In genomic region chr6:139308936-139309603, GRCh38 we compare ENCODE assay signal across 9 cellular contexts. TPM values are rescaled to one million over a fixed set of nuclear protein-coding genes. Genes with fewer than 3 reads are reported as not detected.
DNase-seq lines count a peak whose midpoint lies in the region; ATAC-seq, FAIRE-seq and TF ChIP-seq lines count a peak whose summit lies in the region.
"Had no signal": no experiment of that assay in that cellular context is flagged by ENCODE, and none has a peak within 500 bp of the region (broad histone marks: within the 10 kb centered on the region; RNA-seq: fewer than 3 reads in every experiment).

No MANE protein-coding gene starts in this region.

- H3K9ac ChIP-seq in H1 (replicated peaks in 1 of 4; ENCODE audit: extremely low read depth in 1 of 4, low read depth in 3 of 4, low read length in 3 of 4), result no peak overlapping the region

- H3K4me3 ChIP-seq in H1 (ENCODE audit: extremely low read depth in 1 of 4, insufficient read depth in 2 of 4, low read depth in 3 of 4, low read length in 4 of 4), result no peak overlapping the region

- no peak overlapping the region; the same call in 1 of the 2 replicates for H3K18ac ChIP-seq in H1 (ENCODE audit: extremely low read depth, low read length)

- H4K20me1 ChIP-seq in H1 (replicated peaks in 1 of 2; ENCODE audit: control insufficient read depth in 1 of 2, insufficient read depth in 2 of 2, low read length in 2 of 2), result no peaks in the 10 kb centered on the region

- no peaks in the 10 kb centered on the region for H3K79me1 ChIP-seq in H1 (ENCODE audit: low read depth, low read length)

- H3K36me3 ChIP-seq in H1 (ENCODE audit: control insufficient read depth in 2 of 4, insufficient read depth in 4 of 4, low read length in 3 of 4), result no peaks in the 10 kb centered on the region

- H2AK5ac ChIP-seq in H1 (ENCODE audit: low read depth, low read length), result no peak overlapping the region

- no peak overlapping the region for H2BK20ac ChIP-seq in H1 (ENCODE audit: low read length)

- no peak for TF ChIP-seq EP300 in H1 (IDR thresholded peaks at IDR 0.05; ENCODE audit: borderline replicate concordance in 1 of 2, low read depth in 2 of 2, low read length in 2 of 2)

- H3K27me3 ChIP-seq in H1 (replicated peaks in 1 of 4; ENCODE audit: control insufficient read depth in 3 of 4, extremely low read depth in 1 of 4, insufficient read depth in 3 of 4, low read length in 3 of 4), result no peaks in the 10 kb centered on the region

- H3K4me1 Mint-ChIP-seq in nephron progenitor cell, result peaks cover 5% of the 10 kb centered on the region

- FAIRE-seq in H1 (lab: Jason Lieb, UNC) (no peak), D721Med (lab: Jason Lieb, UNC) (no peak)

- no peak overlapping the region for H2BK15ac ChIP-seq in H1 (ENCODE audit: low read length)

- TF ChIP-seq POLR2A in H1 (IDR thresholded peaks at IDR 0.05; ENCODE audit: control extremely low read depth in 1 of 2, low read depth in 2 of 2, low read length in 2 of 2), result no peak

- H3K4me2 ChIP-seq in H1 (ENCODE audit: insufficient read depth in 1 of 2, low read depth in 2 of 2, low read length in 2 of 2), result no peak overlapping the region

- no peak overlapping the region for H3K4ac ChIP-seq in H1 (replicated peaks; ENCODE audit: insufficient read length, low read depth, low read length)

- no peaks in the 10 kb centered on the region for H3K79me2 ChIP-seq in H1 (ENCODE audit: control insufficient read depth in 1 of 2, insufficient read depth in 2 of 2, low read length in 2 of 2)

- no peak overlapping the region for H2AFZ ChIP-seq in H1 (ENCODE audit: low read length)

- DNase-seq in EH (ENCODE audit: low read depth) (peak; percentile 75), H1 (ENCODE audit: low read depth in 1 of 2, low spot score in 2 of 2) (no peak), nephron progenitor cell (no peak), D721Med (ENCODE audit: insufficient read length, low spot score) (no peak), GOT3 (lab: John Stamatoyannopoulos, UW) (no peak), GM10266 (ENCODE audit: extremely low spot score) (no peak)

- no peaks in the 10 kb centered on the region for H3K23me2 ChIP-seq in H1 (ENCODE audit: low read depth, low read length)

- no peak overlapping the region for H2BK120ac ChIP-seq in H1 (replicated peaks; ENCODE audit: low read depth, low read length)

- peak overlapping the region; percentile 55 for H3K27ac Mint-ChIP-seq in nephron progenitor cell

- H3K4me1 ChIP-seq in H1 (replicated peaks in 1 of 4; ENCODE audit: control insufficient read depth in 3 of 4, insufficient read depth in 4 of 4, low read length in 3 of 4), result peaks cover 1 to 17% (median 6%) of the 10 kb centered on the region in 4 experiments; a peak in 5 of 7 replicates

- no peak overlapping the region for H4K8ac ChIP-seq in H1 (ENCODE audit: extremely low read depth, insufficient read depth, low read length)

- no peaks in the 10 kb centered on the region for H3K9me3 ChIP-seq in H1 (ENCODE audit: insufficient read depth in 2 of 2, low read depth in 1 of 2, low read length in 1 of 2)

- no peak overlapping the region for H3K56ac ChIP-seq in H1 (replicated peaks; ENCODE audit: insufficient read length, low read depth, low read length)

- no peaks in the 10 kb centered on the region for H3K36me3 Mint-ChIP-seq in nephron progenitor cell (ENCODE audit: low read depth)

- H3K27me3 Mint-ChIP-seq in nephron progenitor cell (ENCODE audit: low read depth, poor library complexity), result peaks cover 2% of the 10 kb centered on the region

- no peaks in the 10 kb centered on the region for H3K9me3 Mint-ChIP-seq in nephron progenitor cell

- ATAC-seq in HG03159 (IDR thresholded peaks at IDR 0.05; ENCODE audit: unreplicated experiment) (peak; percentile 5), GM18511 (IDR thresholded peaks at IDR 0.05; ENCODE audit: unreplicated experiment) (no peak)

- no peak for TF ChIP-seq RAD21 in H1 (IDR thresholded peaks at IDR 0.05 in 1 of 2, conservative IDR thresholded peaks at IDR 0.05 in 1 of 2; ENCODE audit: low read depth in 2 of 2, low read length in 2 of 2)

- 98% methylated on average over 2 of the region's 2 CpGs; no CpG with 5 or more reads in 1 of the 2 experiments for WGBS in H1 (ENCODE audit: extremely low coverage in 1 of 2, insufficient coverage in 1 of 2, insufficient read length in 1 of 2, insufficient replicate concordance in 2 of 2, low coverage in 1 of 2, low lambda C conversion rate in 2 of 2, missing lambda C conversion rate in 1 of 2), 2 experiments

- POLR2A ChIA-PET in H1 (lab: Charles Lee; ENCODE audit: partially characterized antibody), result no interaction called here

- no peak overlapping the region for H3K4me3 Mint-ChIP-seq in nephron progenitor cell

- H4K5ac ChIP-seq in H1 (ENCODE audit: insufficient read length, low read depth, low read length), result no peak overlapping the region

- H3K27ac ChIP-seq in H1 (ENCODE audit: low read depth, low read length), result no peak overlapping the region
- H3K27ac ChIP-seq: epithelial cell of prostate had no signal

- H3K23ac ChIP-seq in H1 (ENCODE audit: insufficient read length), result no peak overlapping the region

- CTCF ChIA-PET in H1 (lab: Charles Lee; ENCODE audit: partially characterized antibody), result interaction anchor here (0.6 to 0.8 kb wide), 2 partner anchors 67 to 300 kb away, joined by 3 read pairs; no protein-coding TSS in a partner anchor

- no peak overlapping the region for H3K14ac ChIP-seq in H1 (ENCODE audit: insufficient read length)

- H4K91ac ChIP-seq in H1 (replicated peaks; ENCODE audit: insufficient read length, low read length), result no peak overlapping the region

- TF ChIP-seq CTCF in H1 (IDR thresholded peaks at IDR 0.05; ENCODE audit: control extremely low read depth in 1 of 3, insufficient read depth in 1 of 3, low read depth in 1 of 3, low read length in 3 of 3), result no peak
- no peak for TF ChIP-seq CTCF in nephron progenitor cell (IDR thresholded peaks at IDR 0.05)
- no peak for TF ChIP-seq CTCF in D721Med (IDR thresholded peaks at IDR 0.05; ENCODE audit: insufficient read depth, missing control alignments)
- no peak for TF ChIP-seq CTCF in GM10266 (IDR thresholded peaks at IDR 0.05; ENCODE audit: control insufficient read depth, insufficient read depth, low read depth, missing control alignments)

- H2BK5ac ChIP-seq in H1 (ENCODE audit: low read depth, low read length), result no peak overlapping the region

- H2BK12ac ChIP-seq in H1 (ENCODE audit: low read depth, low read length), result no peak overlapping the region

TF ChIP-seq in H1, 55 proteins besides CTCF, POLR2A, EP300 and RAD21:
- TF ChIP-seq MAX (IDR thresholded peaks at IDR 0.05), result 0 out of 2 replicates have a peak, but pooled peaks have one; percentile 32
- no peak for TF ChIP-seq GABPA (IDR thresholded peaks at IDR 0.05; ENCODE audit: borderline replicate concordance, insufficient read depth, low read length)

RNA-seq across cellular contexts. Expression of gene TXLNB, which starts 17.3 kb away (rescaled TPM):
- total RNA-seq in H1 (2021; fragmentation: NEBNext Ultra II Directional; extraction: Animal tissue kit (Norgen Biotek cat#: 25700)), result 0.17 and 0.21 TPM in 2 replicates
- 0.05 and 0.08 TPM in 2 replicates for polyA plus RNA-seq in H1 (2011; rRNA removed)
- polyA plus RNA-seq in H1 (2011; cell fraction: cytosol; rRNA removed), result 0.09 TPM
- 0.07 TPM for polyA plus RNA-seq in H1 (2011; cell fraction: nucleus; rRNA removed)
- 0.04 to 0.10 TPM (median 0.05 TPM) in 4 replicates for polyA plus RNA-seq in H1 (2012, experiment 1 of 2)
- not detected for polyA plus RNA-seq in H1 (2012, experiment 2 of 2)
- 0.18 TPM for polyA plus RNA-seq in H1 (2013, experiment 1 of 2)
- polyA plus RNA-seq in H1 (2013, experiment 2 of 2), result 0.13 TPM
- 0.06 and 0.24 TPM in 2 replicates for polyA minus RNA-seq in H1 (2011; rRNA and poly(A)+ RNA removed)
- not detected for polyA minus RNA-seq in H1 (2011; cell fraction: cytosol; rRNA and poly(A)+ RNA removed)
- polyA minus RNA-seq in H1 (2011; cell fraction: nucleus; rRNA and poly(A)+ RNA removed), result 0.50 TPM
